ENCODE assay signal across 12 cellular contexts in genomic region chr7:97623333-97623732, GRCh38.
DNase-seq lines count a peak whose midpoint lies in the region; ATAC-seq and TF ChIP-seq lines count a peak whose summit lies in the region.
"Had no signal": no experiment of that assay in that cellular context is flagged by ENCODE, and none has a peak within 500 bp of the region (broad histone marks: within the 10 kb centered on the region; RNA-seq: fewer than 3 reads in every experiment).

No MANE protein-coding gene starts in this region.

- H3K27me3 Mint-ChIP-seq in activated CD4-positive, alpha-beta memory T cell treated with anti-CD3 and anti-CD28 coated beads for 36 hours, result peaks cover 5% of the 10 kb centered on the region

- TF ChIP-seq CTCF in GM10248 (IDR thresholded peaks at IDR 0.05; ENCODE audit: control extremely low read depth, extremely low read depth, low read depth, missing control alignments), result no peak

- intact Hi-C loops in activated CD4-positive, alpha-beta memory T cell treated with anti-CD3 and anti-CD28 coated beads for 36 hours (cut with micrococcal nuclease), result no loop called here

- no peaks in the 10 kb centered on the region for H3K9me3 Mint-ChIP-seq in activated CD4-positive, alpha-beta memory T cell treated with anti-CD3 and anti-CD28 coated beads for 36 hours
- H3K9me3 Mint-ChIP-seq: activated T-helper 1 cell treated with anti-CD3 and anti-CD28 coated beads, Interleukin-12 subunit alpha, Interleukin-12 subunit beta, Interleukin-2, Interleukin-4 antibody, amounts not matched to agents 30 ng/mL and 10 ng/mL and 1 ng/mL, durations not matched to agents 14 hours and 24 hours and 36 hours; type B pancreatic cell had no signal

- CTCF ChIA-PET in GM10248 (lab: Yijun Ruan, JAX), result no interaction called here
- CTCF ChIA-PET in activated CD4-positive, alpha-beta memory T cell treated with anti-CD3 and anti-CD28 coated beads for 36 hours (lab: Charles Lee), result no interaction called here

- DNase-seq in GM10248 (ENCODE audit: extremely low spot score) (peak; percentile 22), GM19240 (ENCODE audit: insufficient read length, low spot score) (peak; percentile 1), dermis blood vessel endothelial cell (no peak), HK-2 (ENCODE audit: unreplicated experiment) (no peak)
- DNase-seq in activated CD4-positive, alpha-beta memory T cell treated with anti-CD3 and anti-CD28 coated beads for 36 hours, result no peak
- DNase-seq in stimulated activated CD4-positive, alpha-beta T cell treated with anti-CD3 and anti-CD28 coated beads, Interleukin-2, amount 100 ng/mL, for 48 hours, result no peak
- DNase-seq: KG1, RPMI8226 had no signal

- no peak overlapping the region for H3K27ac Mint-ChIP-seq in activated CD4-positive, alpha-beta memory T cell treated with anti-CD3 and anti-CD28 coated beads for 36 hours
- H3K27ac Mint-ChIP-seq: activated T-helper 1 cell treated with anti-CD3 and anti-CD28 coated beads, Interleukin-12 subunit alpha, Interleukin-12 subunit beta, Interleukin-2, Interleukin-4 antibody, amounts not matched to agents 30 ng/mL and 10 ng/mL and 1 ng/mL, durations not matched to agents 14 hours and 24 hours and 36 hours; type B pancreatic cell had no signal

- H3K4me1 Mint-ChIP-seq in activated CD4-positive, alpha-beta memory T cell treated with anti-CD3 and anti-CD28 coated beads for 36 hours (ENCODE audit: low read depth), result no peaks in the 10 kb centered on the region

- ATAC-seq in HG02571 (IDR thresholded peaks at IDR 0.05; ENCODE audit: unreplicated experiment), result peak; percentile 86
- peak; percentile 85 for ATAC-seq in HG03280 (IDR thresholded peaks at IDR 0.05; ENCODE audit: unreplicated experiment)

- POLR2A ChIA-PET in GM10248 (lab: Yijun Ruan, JAX), result no interaction called here
- POLR2A ChIA-PET in activated CD4-positive, alpha-beta memory T cell treated with anti-CD3 and anti-CD28 coated beads for 36 hours (lab: Charles Lee), result no interaction called here

- no peaks in the 10 kb centered on the region for H3K36me3 Mint-ChIP-seq in activated CD4-positive, alpha-beta memory T cell treated with anti-CD3 and anti-CD28 coated beads for 36 hours
- H3K36me3 Mint-ChIP-seq: type B pancreatic cell had no signal

- H3K4me3 Mint-ChIP-seq in activated CD4-positive, alpha-beta memory T cell treated with anti-CD3 and anti-CD28 coated beads for 36 hours, result no peak overlapping the region
- H3K4me3 Mint-ChIP-seq: activated T-helper 1 cell treated with anti-CD3 and anti-CD28 coated beads, Interleukin-12 subunit alpha, Interleukin-12 subunit beta, Interleukin-2, Interleukin-4 antibody, amounts not matched to agents 30 ng/mL and 10 ng/mL and 1 ng/mL, durations not matched to agents 14 hours and 24 hours and 36 hours; type B pancreatic cell had no signal

Comparison
In these comparisons a context has a peak if more than half of its experiments do, and no peak if none do; other contexts are left out.
1. DNase-seq: peak in GM10248 (single experiment) and GM19240 (single experiment); none in dermis blood vessel endothelial cell (single experiment), activated CD4-positive, alpha-beta memory T cell treated with anti-CD3 and anti-CD28 coated beads for 36 hours (single experiment), stimulated activated CD4-positive, alpha-beta T cell treated with anti-CD3 and anti-CD28 coated beads, Interleukin-2, amount 100 ng/mL, for 48 hours (0 of 2) and HK-2 (single experiment).